Comparison of ENCODE assay signal across 1 cellular context in genomic region chr22:44037519-44038370, GRCh38.
A peak's percentile ranks its signal among the peaks of the same experiment; 100 is the strongest.
TF ChIP-seq lines count a peak whose summit lies in the region.

No MANE protein-coding gene starts in this region.

TF ChIP-seq in HEK293, 187 proteins besides CTCF, POLR2A, EP300 and RAD21 (continued from another document):
- TF ChIP-seq ZNF280C (tag by site-specific recombination; IDR thresholded peaks at IDR 0.05), result no peak
- TF ChIP-seq ZNF2 (tag by site-specific recombination; IDR thresholded peaks at IDR 0.05), result no peak
- no peak for TF ChIP-seq ZNF747 (tag by site-specific recombination; IDR thresholded peaks at IDR 0.05)
- no peak for TF ChIP-seq TRIM28 (IDR thresholded peaks at IDR 0.05; ENCODE audit: borderline replicate concordance, low read length)
- 0 out of 2 replicates have a peak, but pooled peaks have one; percentile 31 for TF ChIP-seq ZNF366 (tag by site-specific recombination; conservative IDR thresholded peaks at IDR 0.05)
- no peak for TF ChIP-seq ZNF560 (tag by site-specific recombination; IDR thresholded peaks at IDR 0.05; ENCODE audit: borderline replicate concordance)
- TF ChIP-seq SCRT1 (tag by site-specific recombination; IDR thresholded peaks at IDR 0.05; ENCODE audit: borderline replicate concordance), result no peak
- TF ChIP-seq ZNF76 (tag by site-specific recombination; IDR thresholded peaks at IDR 0.05; ENCODE audit: borderline replicate concordance, low read depth), result no peak
- no peak for TF ChIP-seq ZSCAN16 (tag by site-specific recombination; IDR thresholded peaks at IDR 0.05)
- TF ChIP-seq KLF17 (tag by site-specific recombination; IDR thresholded peaks at IDR 0.05), result no peak; the same call in 1 of the 2 replicates
- no peak for TF ChIP-seq ZNF155 (tag by site-specific recombination; IDR thresholded peaks at IDR 0.05)
- TF ChIP-seq ZNF132 (tag by site-specific recombination; IDR thresholded peaks at IDR 0.05; ENCODE audit: borderline replicate concordance), result no peak
- no peak for TF ChIP-seq IKZF3 (tag by site-specific recombination; IDR thresholded peaks at IDR 0.05)
- TF ChIP-seq ZNF521 (tag by site-specific recombination; IDR thresholded peaks at IDR 0.05), result no peak
- no peak for TF ChIP-seq ZNF211 (tag by site-specific recombination; IDR thresholded peaks at IDR 0.05; ENCODE audit: low read depth)
- TF ChIP-seq ZFP69B (tag by site-specific recombination; IDR thresholded peaks at IDR 0.05), result no peak
- no peak for TF ChIP-seq ZNF274 (IDR thresholded peaks at IDR 0.05; ENCODE audit: low read length)
- TF ChIP-seq ZNF274 (tag by site-specific recombination; IDR thresholded peaks at IDR 0.05; ENCODE audit: borderline replicate concordance), result no peak
- no peak for TF ChIP-seq ZNF529 (tag by site-specific recombination; IDR thresholded peaks at IDR 0.05; ENCODE audit: insufficient replicate concordance)
- TF ChIP-seq ZNF362 (tag by site-specific recombination; IDR thresholded peaks at IDR 0.05), result no peak
- no peak for TF ChIP-seq ZNF248 (tag by site-specific recombination; IDR thresholded peaks at IDR 0.05)
- no peak for TF ChIP-seq ZNF449 (tag by site-specific recombination; IDR thresholded peaks at IDR 0.05)
- peak; percentile 52 for TF ChIP-seq SP7 (tag by site-specific recombination; IDR thresholded peaks at IDR 0.05)
- peak; percentile 89 for TF ChIP-seq INSM2 (tag by site-specific recombination; IDR thresholded peaks at IDR 0.05)
- TF ChIP-seq ZSCAN5A (tag by site-specific recombination; IDR thresholded peaks at IDR 0.05), result no peak
- TF ChIP-seq BCL6B (tag by site-specific recombination; IDR thresholded peaks at IDR 0.05), result no peak
- TF ChIP-seq ZNF292 (tag by site-specific recombination; IDR thresholded peaks at IDR 0.05; ENCODE audit: borderline replicate concordance, low read depth), result no peak
- no peak for TF ChIP-seq PRDM2 (tag by site-specific recombination; IDR thresholded peaks at IDR 0.05; ENCODE audit: borderline replicate concordance)
- TF ChIP-seq ZNF670 (tag by site-specific recombination; IDR thresholded peaks at IDR 0.05; ENCODE audit: low read depth), result no peak
- no peak for TF ChIP-seq ZNF558 (tag by site-specific recombination; IDR thresholded peaks at IDR 0.05)
- no peak for TF ChIP-seq ZNF148 (tag by site-specific recombination; IDR thresholded peaks at IDR 0.05; ENCODE audit: borderline replicate concordance)
- TF ChIP-seq ZNF184 (tag by site-specific recombination; IDR thresholded peaks at IDR 0.05), result 0 out of 2 replicates have a peak, but pooled peaks have one; percentile 69
- TF ChIP-seq ZNF10 (tag by site-specific recombination; IDR thresholded peaks at IDR 0.05), result 0 out of 2 replicates have a peak, but pooled peaks have one; percentile 44
